14 cellular contexts compared by ENCODE assay signal in genomic region chr3:122992628-122993570, GRCh38. TPM values are rescaled to one million over a fixed set of nuclear protein-coding genes. Genes with fewer than 3 reads are reported as not detected.
A peak's percentile ranks its signal among the peaks of the same experiment; 100 is the strongest.
DNase-seq lines count a peak whose midpoint lies in the region; ATAC-seq, FAIRE-seq and TF ChIP-seq lines count a peak whose summit lies in the region.
"Had no signal": no experiment of that assay in that cellular context is flagged by ENCODE, and none has a peak within 500 bp of the region (broad histone marks: within the 10 kb centered on the region; RNA-seq: fewer than 3 reads in every experiment).

No MANE protein-coding gene starts in this region.

- FAIRE-seq in H1 (lab: Jason Lieb, UNC) = no peak
- FAIRE-seq: G401.6 had no signal

- peak overlapping the region; percentile 72; the same call in 1 of the 2 replicates for H2BK20ac ChIP-seq in H1 (ENCODE audit: low read length)

- H2BK15ac ChIP-seq in H1 (ENCODE audit: low read length) = peak overlapping the region; percentile 92; the same call in 1 of the 2 replicates

- CTCF ChIA-PET in H1 (lab: Charles Lee; ENCODE audit: partially characterized antibody) = interaction anchor here (0.7 to 3.6 kb wide), 14 partner anchors 10 to 430 kb away, joined by 3 to 28 read pairs (median 4); no protein-coding TSS in a partner anchor

- TF ChIP-seq POLR2A in H1 (IDR thresholded peaks at IDR 0.05; ENCODE audit: control extremely low read depth in 1 of 2, low read depth in 2 of 2, low read length in 2 of 2) = no peak

- H3K23ac ChIP-seq in H1 (ENCODE audit: insufficient read length) = no peak overlapping the region

- H4K20me1 ChIP-seq in H1 (replicated peaks in 1 of 2; ENCODE audit: control insufficient read depth in 1 of 2, insufficient read depth in 2 of 2, low read length in 2 of 2) = no peaks in the 10 kb centered on the region

- no peaks in the 10 kb centered on the region for H3K36me3 Mint-ChIP-seq in neural crest cell (ENCODE audit: low read depth)
- H3K36me3 Mint-ChIP-seq: memory B cell had no signal

- H3K36me3 ChIP-seq in H1 (ENCODE audit: control insufficient read depth in 2 of 4, insufficient read depth in 4 of 4, low read length in 3 of 4) = no peaks in the 10 kb centered on the region; a peak in 1 of 8 replicates

- POLR2A ChIA-PET in H1 (lab: Charles Lee; ENCODE audit: partially characterized antibody) = interaction anchor here (0.6 to 1.4 kb wide), 2 partner anchors 9 to 36 kb away, joined by 3 read pairs; no protein-coding TSS in a partner anchor

- DNase-seq in DMS 273 (lab: John Stamatoyannopoulos, UW; ENCODE audit: unreplicated experiment) (peak; percentile 93), NCI-H446 treated with DMSO at 0.1 percent for 48 hours (lab: John Stamatoyannopoulos, UW) (peak; percentile 43), H1 (ENCODE audit: low read depth in 1 of 2, low spot score in 2 of 2) (no peak), neural crest cell (ENCODE audit: low read depth, low spot score) (no peak), NCI-H2081 treated with DMSO at 0.1 percent for 48 hours (lab: John Stamatoyannopoulos, UW) (no peak)
- DNase-seq: effector CD8-positive, alpha-beta T cell; NCI-H2029 treated with DMSO at 0.1 percent for 48 hours; stimulated activated CD4-positive, alpha-beta T cell treated with anti-CD3 and anti-CD28 coated beads, Interleukin-4, amount 100 ng/mL, for 4 hours; stimulated activated naive CD8-positive, alpha-beta T cell treated with anti-CD3 and anti-CD28 coated beads, Interleukin-15, Interleukin-2, amounts not matched to agents 100 U/mL and 50 U/mL, for 24 hours had no signal

- no peak overlapping the region for H4K91ac ChIP-seq in H1 (replicated peaks; ENCODE audit: insufficient read length, low read length)

- no peaks in the 10 kb centered on the region for H3K23me2 ChIP-seq in H1 (ENCODE audit: low read depth, low read length)

- peak overlapping the region; percentile 40 for H2BK5ac ChIP-seq in H1 (ENCODE audit: low read depth, low read length)

- peak overlapping the region; percentile 60 for H3K18ac ChIP-seq in H1 (ENCODE audit: extremely low read depth, low read length)

- no peaks in the 10 kb centered on the region; the same call in 1 of the 2 replicates for H3K79me1 ChIP-seq in H1 (ENCODE audit: low read depth, low read length)

- H3K9ac ChIP-seq in H1 (replicated peaks in 1 of 4; ENCODE audit: extremely low read depth in 1 of 4, low read depth in 3 of 4, low read length in 3 of 4) = no peak overlapping the region

- no peak for TF ChIP-seq RAD21 in H1 (IDR thresholded peaks at IDR 0.05 in 1 of 2, conservative IDR thresholded peaks at IDR 0.05 in 1 of 2; ENCODE audit: low read depth in 2 of 2, low read length in 2 of 2)

- no peak overlapping the region for H2BK120ac ChIP-seq in H1 (replicated peaks; ENCODE audit: low read depth, low read length)

- TF ChIP-seq CTCF in H1 (IDR thresholded peaks at IDR 0.05; ENCODE audit: control extremely low read depth in 1 of 3, insufficient read depth in 1 of 3, low read depth in 1 of 3, low read length in 3 of 3) (no peak), neural crest cell (conservative IDR thresholded peaks at IDR 0.05) (no peak)

- no peak overlapping the region for H3K4me3 Mint-ChIP-seq in neural crest cell
- H3K4me3 Mint-ChIP-seq: memory B cell had no signal

- no peak overlapping the region for H4K5ac ChIP-seq in H1 (ENCODE audit: insufficient read length, low read depth, low read length)

- peak overlapping the region; percentile 79 for H3K27ac Mint-ChIP-seq in neural crest cell (ENCODE audit: unreplicated experiment)
- H3K27ac Mint-ChIP-seq: memory B cell had no signal

- no peaks in the 10 kb centered on the region for H3K9me3 ChIP-seq in H1 (ENCODE audit: insufficient read depth in 2 of 2, low read depth in 1 of 2, low read length in 1 of 2)

- 90% methylated on average over 19 of the region's 19 CpGs; no CpG with 5 or more reads in 1 of the 2 experiments for WGBS in H1 (ENCODE audit: extremely low coverage in 1 of 2, insufficient coverage in 1 of 2, insufficient read length in 1 of 2, insufficient replicate concordance in 2 of 2, low coverage in 1 of 2, low lambda C conversion rate in 2 of 2, missing lambda C conversion rate in 1 of 2), 2 experiments

- ATAC-seq in HG03280 (IDR thresholded peaks at IDR 0.05; ENCODE audit: unreplicated experiment) = no peak
- ATAC-seq in HG02840 (IDR thresholded peaks at IDR 0.05; ENCODE audit: low FRiP score, unreplicated experiment) = no peak
- ATAC-seq in HG03045 (IDR thresholded peaks at IDR 0.05; ENCODE audit: unreplicated experiment) = no peak
- ATAC-seq: stimulated activated naive CD8-positive, alpha-beta T cell treated with anti-CD3 and anti-CD28 coated beads, Interleukin-15, Interleukin-2, amounts not matched to agents 100 U/mL and 50 U/mL, for 24 hours had no signal

- no peak for TF ChIP-seq EP300 in H1 (IDR thresholded peaks at IDR 0.05; ENCODE audit: borderline replicate concordance in 1 of 2, low read depth in 2 of 2, low read length in 2 of 2)

- H3K14ac ChIP-seq in H1 (ENCODE audit: insufficient read length) = no peak overlapping the region

- H3K27ac ChIP-seq in H1 (ENCODE audit: low read depth, low read length) = no peak overlapping the region

- no peak overlapping the region for H3K56ac ChIP-seq in H1 (replicated peaks; ENCODE audit: insufficient read length, low read depth, low read length)

- H3K4me1 ChIP-seq in H1 (replicated peaks in 1 of 4; ENCODE audit: control insufficient read depth in 3 of 4, insufficient read depth in 4 of 4, low read length in 3 of 4) = peaks cover 11 to 27% (median 16%) of the 10 kb centered on the region in 4 experiments

- peak overlapping the region; percentile 56; the same call in 1 of the 2 replicates for H2AK5ac ChIP-seq in H1 (ENCODE audit: low read depth, low read length)

- H3K27me3 Mint-ChIP-seq in neural crest cell (ENCODE audit: low read depth) = no peaks in the 10 kb centered on the region

- peaks cover 65% of the 10 kb centered on the region for H3K4me1 Mint-ChIP-seq in neural crest cell
- H3K4me1 Mint-ChIP-seq: memory B cell had no signal

- H2BK12ac ChIP-seq in H1 (ENCODE audit: low read depth, low read length) = no peak overlapping the region; the same call in 1 of the 2 replicates

- H3K27me3 ChIP-seq in H1 (replicated peaks in 1 of 4; ENCODE audit: control insufficient read depth in 3 of 4, extremely low read depth in 1 of 4, insufficient read depth in 3 of 4, low read length in 3 of 4) = no peaks in the 10 kb centered on the region; a peak in 1 of 7 replicates

- no peak overlapping the region for H3K4ac ChIP-seq in H1 (replicated peaks; ENCODE audit: insufficient read length, low read depth, low read length)

- H3K4me3 ChIP-seq in H1 (ENCODE audit: extremely low read depth in 1 of 4, insufficient read depth in 2 of 4, low read depth in 3 of 4, low read length in 4 of 4) = no peak overlapping the region

- no peaks in the 10 kb centered on the region for H3K79me2 ChIP-seq in H1 (ENCODE audit: control insufficient read depth in 1 of 2, insufficient read depth in 2 of 2, low read length in 2 of 2)

- H4K8ac ChIP-seq in H1 (ENCODE audit: extremely low read depth, insufficient read depth, low read length) = no peak overlapping the region

- peak overlapping the region in 1 of 2 experiments; percentile 11; a peak in 1 of 4 replicates for H3K4me2 ChIP-seq in H1 (ENCODE audit: insufficient read depth in 1 of 2, low read depth in 2 of 2, low read length in 2 of 2)

- H3K9me3 Mint-ChIP-seq in neural crest cell = no peaks in the 10 kb centered on the region
- H3K9me3 Mint-ChIP-seq: memory B cell had no signal

- H2AFZ ChIP-seq in H1 (ENCODE audit: low read length) = no peak overlapping the region

TF ChIP-seq in H1, 55 proteins besides CTCF, POLR2A, EP300 and RAD21:
- TF ChIP-seq CTBP2 (IDR thresholded peaks at IDR 0.05; ENCODE audit: borderline replicate concordance, insufficient read depth, insufficient read length, low read length) (no peak), CHD2 (IDR thresholded peaks at IDR 0.05; ENCODE audit: low read length) (no peak), BACH1 (IDR thresholded peaks at IDR 0.05; ENCODE audit: low read length) (no peak), ASH2L (IDR thresholded peaks at IDR 0.05; ENCODE audit: low read length) (no peak), BRCA1 (IDR thresholded peaks at IDR 0.05; ENCODE audit: low read depth, low read length) (no peak), KDM4A (IDR thresholded peaks at IDR 0.05; ENCODE audit: low read depth, low read length, severe bottlenecking) (no peak), KDM1A (IDR thresholded peaks at IDR 0.05; ENCODE audit: borderline replicate concordance, low read length) (no peak), SIRT6 (IDR thresholded peaks at IDR 0.05; ENCODE audit: low read length) (no peak)

RNA-seq across cellular contexts. Expression of gene SEMA5B, which starts 34.7 kb away (rescaled TPM):
- total RNA-seq in H1 (2021; fragmentation: NEBNext Ultra II Directional; extraction: Animal tissue kit (Norgen Biotek cat#: 25700)) = 19.9 and 22.4 TPM in 2 replicates
- 13.1 and 18.8 TPM in 2 replicates for polyA plus RNA-seq in H1 (2011; rRNA removed)
- 14.6 TPM for polyA plus RNA-seq in H1 (2011; cell fraction: cytosol; rRNA removed)
- 46.9 TPM for polyA plus RNA-seq in H1 (2011; cell fraction: nucleus; rRNA removed)
- polyA plus RNA-seq in H1 (2012, experiment 1 of 2) = 35.4 to 44.8 TPM (median 39.3 TPM) in 4 replicates
- polyA plus RNA-seq in H1 (2012, experiment 2 of 2) = 34.1 TPM
- 21.6 TPM for polyA plus RNA-seq in H1 (2013, experiment 1 of 2)
- 18.3 TPM for polyA plus RNA-seq in H1 (2013, experiment 2 of 2)
- 19.3 and 20.2 TPM in 2 replicates for polyA minus RNA-seq in H1 (2011; rRNA and poly(A)+ RNA removed)
- 13.8 TPM for polyA minus RNA-seq in H1 (2011; cell fraction: cytosol; rRNA and poly(A)+ RNA removed)
- polyA minus RNA-seq in H1 (2011; cell fraction: nucleus; rRNA and poly(A)+ RNA removed) = 24.5 TPM
- 48.8 and 57.3 TPM in 2 replicates for total RNA-seq in neural crest cell

Comparison
In these comparisons a context has a peak if more than half of its experiments do, and no peak if none do; other contexts are left out.
1. DNase-seq: peak in DMS 273 (single experiment) and NCI-H446 treated with DMSO at 0.1 percent for 48 hours (single experiment); none in H1 (0 of 2), neural crest cell (single experiment) and NCI-H2081 treated with DMSO at 0.1 percent for 48 hours (single experiment).